Comparison of ENCODE assay signal across 18 cellular contexts in the genomic region with DNA sequence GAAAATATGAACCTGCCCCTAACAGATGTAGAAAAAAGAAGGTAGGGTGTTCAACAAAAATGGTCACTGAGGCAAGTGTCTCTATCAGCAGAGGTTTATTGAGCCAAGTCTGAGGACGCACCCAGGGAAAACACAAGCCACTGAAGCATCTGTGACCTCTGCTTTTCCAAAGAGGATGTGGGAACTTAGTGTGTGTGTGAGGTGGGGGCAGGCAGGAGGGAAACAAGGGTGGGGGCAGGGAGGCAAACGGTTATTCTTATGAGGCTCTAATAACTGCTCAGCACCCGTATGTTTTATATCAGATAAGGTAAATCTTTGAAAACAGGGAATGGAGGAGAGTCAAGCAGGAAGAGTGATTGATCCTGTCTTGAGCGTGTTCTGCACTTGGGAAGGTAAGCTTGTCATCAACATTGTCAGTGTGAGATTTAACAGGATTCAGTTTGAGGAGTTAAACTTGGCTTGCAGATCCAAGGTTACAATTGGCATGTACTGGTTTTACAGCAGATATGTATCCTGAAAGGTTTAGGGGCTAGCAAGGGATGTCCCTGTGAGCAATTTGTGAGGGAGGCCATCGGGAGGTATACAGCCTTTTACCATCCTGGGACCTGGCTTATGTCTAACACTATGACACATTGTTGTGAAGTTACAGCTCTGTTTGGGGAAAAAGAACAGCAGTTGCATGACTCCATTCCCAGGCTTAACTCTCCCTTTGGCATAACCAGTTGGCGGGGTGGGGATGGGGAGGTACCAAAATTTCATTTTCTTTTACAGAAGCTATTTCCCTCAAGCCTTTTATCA. TPM values are rescaled to one million over a fixed set of nuclear protein-coding genes. Genes with fewer than 3 reads are reported as not detected.
A peak's percentile ranks its signal among the peaks of the same experiment; 100 is the strongest.
DNase-seq lines count a peak whose midpoint lies in the region; ATAC-seq and TF ChIP-seq lines count a peak whose summit lies in the region.
"Had no signal": no experiment of that assay in that cellular context is flagged by ENCODE, and none has a peak within 500 bp of the region (broad histone marks: within the 10 kb centered on the region; RNA-seq: fewer than 3 reads in every experiment).

No MANE protein-coding gene starts in this region.

- POLR2A ChIA-PET in Panc1 (lab: Charles Lee) = interaction anchor here (0.7 kb wide), 1 partner anchor 12 kb away, joined by 4 read pairs; no protein-coding TSS in a partner anchor

- H3K9me3 ChIP-seq in Panc1 (ENCODE audit: control insufficient read depth, insufficient read depth, low read depth, low read length) = no peaks in the 10 kb centered on the region
- H3K9me3 ChIP-seq: SJCRH30 had no signal

- H3K4me3 ChIP-seq in GM23338 (no peak overlapping the region), Panc1 (ENCODE audit: low read depth in 2 of 2, low read length in 2 of 2) (no peak overlapping the region)
- H3K4me3 ChIP-seq: SJCRH30 had no signal

- H3K4me3 Mint-ChIP-seq in GM23338 (no peak overlapping the region), progenitor cell of endocrine pancreas (ENCODE audit: low read depth) (no peak overlapping the region)
- no peak overlapping the region for H3K4me3 Mint-ChIP-seq in activated T-cell treated with anti-CD3 and anti-CD28 coated beads, Interleukin-2, amount 50 U/mL, for 24 hours
- H3K4me3 Mint-ChIP-seq: activated CD8-positive, alpha-beta T cell treated with anti-CD3 and anti-CD28 coated beads for 36 hours; activated naive CD8-positive, alpha-beta T cell; activated T-cell treated with anti-CD3 and anti-CD28 coated beads, Interleukin-2, amount 50 U/mL, for 72 hours; CD8-positive, alpha-beta memory T cell; neural crest cell had no signal

- H3K36me3 Mint-ChIP-seq in GM23338 (ENCODE audit: low read depth) (peaks cover 3% of the 10 kb centered on the region; the same call in 1 of the 3 replicates), progenitor cell of endocrine pancreas (ENCODE audit: insufficient read depth) (peaks cover 5% of the 10 kb centered on the region)
- H3K36me3 Mint-ChIP-seq in activated T-cell treated with anti-CD3 and anti-CD28 coated beads, Interleukin-2, amount 50 U/mL, for 24 hours (ENCODE audit: low read depth) = no peaks in the 10 kb centered on the region
- H3K36me3 Mint-ChIP-seq: activated naive CD8-positive, alpha-beta T cell; CD8-positive, alpha-beta memory T cell had no signal

- ATAC-seq in GM23338 (no peak), Panc1 (no peak), esophagus mucosa (peak; percentile 43), HG03175 (IDR thresholded peaks at IDR 0.05; ENCODE audit: unreplicated experiment) (no peak), GM21526 (IDR thresholded peaks at IDR 0.05; ENCODE audit: low FRiP score, unreplicated experiment) (no peak)
- ATAC-seq: activated CD8-positive, alpha-beta T cell treated with anti-CD3 and anti-CD28 coated beads for 36 hours; activated T-cell treated with anti-CD3 and anti-CD28 coated beads, Interleukin-2, amount 50 U/mL, for 72 hours had no signal

- intact Hi-C loops in Panc1 (cut with micrococcal nuclease; ENCODE audit: unreplicated experiment) = no loop called here

- H3K4me1 Mint-ChIP-seq in GM23338 (peaks cover 45% of the 10 kb centered on the region), progenitor cell of endocrine pancreas (ENCODE audit: low read depth) (peaks cover 56% of the 10 kb centered on the region)
- no peaks in the 10 kb centered on the region for H3K4me1 Mint-ChIP-seq in activated T-cell treated with anti-CD3 and anti-CD28 coated beads, Interleukin-2, amount 50 U/mL, for 24 hours (ENCODE audit: low read depth)

- no peak overlapping the region for H2AFZ ChIP-seq in GM23338

- in situ Hi-C loops in Panc1 (cut with HindIII; ENCODE audit: low pct_unique_long_range_greater_than_20kb, low sequenced_read_pairs) = no loop called here

- no peaks in the 10 kb centered on the region for H3F3A ChIP-seq in GM23338 (replicated peaks; ENCODE audit: low read depth)

- H3K27me3 Mint-ChIP-seq in GM23338 (ENCODE audit: insufficient read depth, low read depth, poor library complexity) = peaks cover 7% of the 10 kb centered on the region
- H3K27me3 Mint-ChIP-seq in progenitor cell of endocrine pancreas = no peaks in the 10 kb centered on the region
- H3K27me3 Mint-ChIP-seq in activated T-cell treated with anti-CD3 and anti-CD28 coated beads, Interleukin-2, amount 50 U/mL, for 24 hours = no peaks in the 10 kb centered on the region
- H3K27me3 Mint-ChIP-seq: activated CD8-positive, alpha-beta T cell treated with anti-CD3 and anti-CD28 coated beads for 36 hours; activated naive CD8-positive, alpha-beta T cell; CD8-positive, alpha-beta memory T cell had no signal

- H3K27ac ChIP-seq in GM23338 (ENCODE audit: low read depth) (0 out of 2 replicates have a peak overlapping the region, but pooled peaks have one; percentile 27), Panc1 (ENCODE audit: low read length) (no peak overlapping the region)
- H3K27ac ChIP-seq: SJCRH30 had no signal

- H3K27me3 ChIP-seq in GM23338 (ENCODE audit: insufficient read depth) = no peaks in the 10 kb centered on the region
- no peaks in the 10 kb centered on the region for H3K27me3 ChIP-seq in Panc1 (ENCODE audit: control insufficient read depth, insufficient read depth, low read length)
- H3K27me3 ChIP-seq: SJCRH30 had no signal

- H3K79me2 ChIP-seq in GM23338 (replicated peaks; ENCODE audit: insufficient read depth) = peaks cover 59% of the 10 kb centered on the region

- peaks cover 27% of the 10 kb centered on the region for H3K4me1 ChIP-seq in GM23338 (ENCODE audit: insufficient read depth)
- peaks cover 13% of the 10 kb centered on the region for H3K4me1 ChIP-seq in Panc1 (ENCODE audit: control insufficient read depth, insufficient read depth, low read length)

- H3K9me3 Mint-ChIP-seq in GM23338 (no peaks in the 10 kb centered on the region), progenitor cell of endocrine pancreas (ENCODE audit: low read depth) (no peaks in the 10 kb centered on the region)
- H3K9me3 Mint-ChIP-seq in activated T-cell treated with anti-CD3 and anti-CD28 coated beads, Interleukin-2, amount 50 U/mL, for 24 hours = no peaks in the 10 kb centered on the region
- H3K9me3 Mint-ChIP-seq: activated CD8-positive, alpha-beta T cell treated with anti-CD3 and anti-CD28 coated beads for 36 hours; activated T-cell treated with anti-CD3 and anti-CD28 coated beads, Interleukin-2, amount 50 U/mL, for 72 hours; CD8-positive, alpha-beta memory T cell; neural crest cell had no signal

- TSS peak; percentile 5 for BruUV-seq in Panc1 (replicated peaks; lab: Mats Ljungman, UMichigan)

- H3K27ac Mint-ChIP-seq in GM23338 (no peak overlapping the region), progenitor cell of endocrine pancreas (peak overlapping the region; percentile 95)
- H3K27ac Mint-ChIP-seq in activated T-cell treated with anti-CD3 and anti-CD28 coated beads, Interleukin-2, amount 50 U/mL, for 24 hours = no peak overlapping the region
- H3K27ac Mint-ChIP-seq: activated CD8-positive, alpha-beta T cell treated with anti-CD3 and anti-CD28 coated beads for 36 hours; activated naive CD8-positive, alpha-beta T cell; activated T-cell treated with anti-CD3 and anti-CD28 coated beads, Interleukin-2, amount 50 U/mL, for 72 hours; CD8-positive, alpha-beta memory T cell had no signal

- peaks cover 23% of the 10 kb centered on the region for H4K20me1 ChIP-seq in GM23338 (replicated peaks; ENCODE audit: insufficient read depth)

- DNase-seq in GM23338 (ENCODE audit: low spot score) = no peak
- DNase-seq in Panc1 (ENCODE audit: low read depth, low spot score) = no peak
- DNase-seq in progenitor cell of endocrine pancreas (ENCODE audit: low spot score, unreplicated experiment) = no peak
- no peak for DNase-seq in midbrain (lab: John Stamatoyannopoulos, UW)
- no peak for DNase-seq in activated T-cell treated with anti-CD3 and anti-CD28 coated beads, Interleukin-2, amount 50 U/mL, for 24 hours
- DNase-seq: activated CD4-positive, CD25-positive, alpha-beta regulatory T cell; activated CD8-positive, alpha-beta T cell treated with anti-CD3 and anti-CD28 coated beads for 36 hours; activated T-cell treated with anti-CD3 and anti-CD28 coated beads, Interleukin-2, amount 50 U/mL, for 72 hours; CD8-positive, alpha-beta memory T cell; DMS79 treated with DMSO at 0.1 percent for 48 hours; OCI-M1; SJCRH30; T-helper 2 cell had no signal

- 0 out of 2 replicates have a peak overlapping the region, but pooled peaks have one; percentile 26 for H3K4me2 ChIP-seq in GM23338

- TF ChIP-seq CTCF in GM23338 (conservative IDR thresholded peaks at IDR 0.05; ENCODE audit: low read depth in 2 of 2) (no peak), Panc1 (IDR thresholded peaks at IDR 0.05) (no peak), progenitor cell of endocrine pancreas (IDR thresholded peaks at IDR 0.05; ENCODE audit: unreplicated experiment) (no peak)

- CTCF ChIA-PET in Panc1 (lab: Charles Lee) = no interaction called here

- H3K36me3 ChIP-seq in GM23338 (ENCODE audit: insufficient read depth) = no peaks in the 10 kb centered on the region
- H3K36me3 ChIP-seq in Panc1 (ENCODE audit: control insufficient read depth, insufficient read depth, low read length) = no peaks in the 10 kb centered on the region

- no peaks in the 10 kb centered on the region; the same call in 1 of the 2 replicates for H3K9me2 ChIP-seq in GM23338 (ENCODE audit: insufficient read depth)

TF ChIP-seq in GM23338, 12 proteins besides CTCF, POLR2A, EP300 and RAD21:
- TF ChIP-seq EZH2 (IDR thresholded peaks at IDR 0.05; ENCODE audit: low read depth, unreplicated experiment) (no peak), CREB1 (CRISPR knock-in tag; IDR thresholded peaks at IDR 0.05; ENCODE audit: low read depth) (no peak)

RNA-seq across cellular contexts. Expression of gene NINL, which starts 33.7 kb away (rescaled TPM):
- 22.9 and 31.2 TPM in 2 replicates for total RNA-seq in GM23338 (2014; rRNA removed; shearing (Covaris generic))
- polyA plus RNA-seq in GM23338 (2016; fragmentation: Nextera tagmentation; extraction: Ambion mirVana) = 15.0 and 18.0 TPM in 2 replicates
- total RNA-seq in Panc1 (2021; ENCODE audit: unreplicated experiment) (25.0 TPM), esophagus mucosa (4.8 TPM), progenitor cell of endocrine pancreas (114 and 125 TPM in 2 replicates)
- 23.5 TPM for polyA plus RNA-seq in Panc1 (2012; ENCODE audit: insufficient read length)
